In the genomic region with DNA sequence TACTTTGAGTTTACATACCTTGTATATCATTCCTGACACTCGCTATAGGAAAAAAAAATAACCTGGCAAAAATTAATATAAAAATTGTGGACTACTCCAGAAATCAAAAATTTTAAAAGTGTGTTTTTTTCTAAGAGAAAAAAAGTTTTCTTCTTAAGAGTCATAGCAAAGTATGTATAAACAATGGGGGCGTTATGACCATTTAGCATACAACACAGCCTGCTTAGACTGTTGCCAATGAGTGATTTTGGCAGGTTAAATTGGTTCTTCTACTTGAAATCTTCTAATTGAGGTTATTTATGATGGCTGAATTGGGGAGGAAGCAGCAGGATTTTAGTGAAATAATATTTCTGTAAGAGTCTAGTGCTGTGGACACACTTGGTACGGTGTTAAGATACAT, we compare ENCODE assay signal across 3 cellular contexts.
"Had no signal": no experiment of that assay in that cellular context is flagged by ENCODE, and none has a peak within 500 bp of the region (broad histone marks: within the 10 kb centered on the region; RNA-seq: fewer than 3 reads in every experiment).

No MANE protein-coding gene starts in this region.

- ATAC-seq: GM12878 had no signal

- H3K4me3 ChIP-seq: GM12878 had no signal

- DNase-seq: GDM1, GF-D8 had no signal
